In genomic region chr11:65852508-65853248, GRCh38 we compare ENCODE assay signal across 2 cellular contexts.
TF ChIP-seq lines count a peak whose summit lies in the region.

No MANE protein-coding gene starts in this region.

TF ChIP-seq in SK-N-SH, 30 proteins besides CTCF, POLR2A, EP300 and RAD21:
- TF ChIP-seq JUND (IDR thresholded peaks at IDR 0.05) (no peak), POLR2AphosphoS5 (IDR thresholded peaks at IDR 0.05; ENCODE audit: low read depth, low read length) (peak; percentile 5)
TF ChIP-seq in SK-N-SH: peak in this region for 1.

TF ChIP-seq in HepG2, 621 proteins besides CTCF, POLR2A, EP300 and RAD21:
- no peak for TF ChIP-seq SMARCE1 (IDR thresholded peaks at IDR 0.05; ENCODE audit: borderline replicate concordance)
- no peak for TF ChIP-seq ETV6 (CRISPR knock-in tag; conservative IDR thresholded peaks at IDR 0.05)
- no peak for TF ChIP-seq ZNF564 (CRISPR knock-in tag; IDR thresholded peaks at IDR 0.05)
- no peak for TF ChIP-seq FOXP4 (CRISPR knock-in tag; IDR thresholded peaks at IDR 0.05)
- TF ChIP-seq ZFYVE20 (CRISPR knock-in tag; IDR thresholded peaks at IDR 0.05; ENCODE audit: borderline replicate concordance, low read depth) = no peak
- peak; percentile 45; the same call in 1 of the 2 replicates for TF ChIP-seq POLR2AphosphoS2 (IDR thresholded peaks at IDR 0.05; ENCODE audit: low read depth, low read length)
- no peak for TF ChIP-seq SMAD1 (CRISPR knock-in tag; IDR thresholded peaks at IDR 0.05; ENCODE audit: borderline replicate concordance, low read depth)
- TF ChIP-seq NONO (IDR thresholded peaks at IDR 0.05) = no peak
- no peak for TF ChIP-seq NONO (CRISPR knock-in tag; conservative IDR thresholded peaks at IDR 0.05)
- TF ChIP-seq NFYC (CRISPR knock-in tag; IDR thresholded peaks at IDR 0.05) = no peak
- no peak for TF ChIP-seq PBX3 (CRISPR knock-in tag; IDR thresholded peaks at IDR 0.05; ENCODE audit: borderline replicate concordance)
- peak; percentile 81 for TF ChIP-seq RBFOX2 (IDR thresholded peaks at IDR 0.05; ENCODE audit: low read depth, low read length)
- no peak for TF ChIP-seq ATAD3A (CRISPR knock-in tag; IDR thresholded peaks at IDR 0.05)
- TF ChIP-seq SIX1 (CRISPR knock-in tag; IDR thresholded peaks at IDR 0.05; ENCODE audit: borderline replicate concordance) = no peak
- TF ChIP-seq NR1H2 (CRISPR knock-in tag; IDR thresholded peaks at IDR 0.05; ENCODE audit: borderline replicate concordance, low read depth) = no peak
- no peak for TF ChIP-seq RFX5 (IDR thresholded peaks at IDR 0.05; ENCODE audit: low read depth, low read length)
- no peak for TF ChIP-seq ISX (CRISPR knock-in tag; conservative IDR thresholded peaks at IDR 0.05)
- TF ChIP-seq ZBTB4 (CRISPR knock-in tag; IDR thresholded peaks at IDR 0.05; ENCODE audit: borderline replicate concordance) = no peak
- peak; percentile 37; the same call in 1 of the 2 replicates for TF ChIP-seq ZC3H13 (CRISPR knock-in tag; IDR thresholded peaks at IDR 0.05)
- TF ChIP-seq RARG (CRISPR knock-in tag; IDR thresholded peaks at IDR 0.05; ENCODE audit: low read depth) = no peak
- no peak for TF ChIP-seq TFE3 (CRISPR knock-in tag; IDR thresholded peaks at IDR 0.05)
- TF ChIP-seq HNRNPK (IDR thresholded peaks at IDR 0.05; ENCODE audit: low read depth, low read length, poor library complexity, severe bottlenecking) = peak; percentile 25
- TF ChIP-seq ZSCAN30 (CRISPR knock-in tag; IDR thresholded peaks at IDR 0.05) = no peak
- no peak for TF ChIP-seq RFXANK (CRISPR knock-in tag; IDR thresholded peaks at IDR 0.05)
- no peak for TF ChIP-seq NFE2L2 (IDR thresholded peaks at IDR 0.05; ENCODE audit: low read length)
- TF ChIP-seq ZFY (CRISPR knock-in tag; IDR thresholded peaks at IDR 0.05) = peak; percentile 21; the same call in 1 of the 2 replicates
- TF ChIP-seq ZNF383 (CRISPR knock-in tag; IDR thresholded peaks at IDR 0.05; ENCODE audit: borderline replicate concordance) = no peak
- no peak for TF ChIP-seq KLF12 (CRISPR knock-in tag; IDR thresholded peaks at IDR 0.05; ENCODE audit: borderline replicate concordance)
- TF ChIP-seq RXRB (CRISPR knock-in tag; IDR thresholded peaks at IDR 0.05; ENCODE audit: borderline replicate concordance) = no peak
- TF ChIP-seq ZNF331 (CRISPR knock-in tag; IDR thresholded peaks at IDR 0.05) = no peak
- TF ChIP-seq RBM22 (optimal IDR thresholded peaks at IDR 0.05; ENCODE audit: low read length) = peak; percentile 86
- peak; percentile 2; the same call in 1 of the 2 replicates for TF ChIP-seq POLR2G (IDR thresholded peaks at IDR 0.05; ENCODE audit: low read depth, low read length)
- TF ChIP-seq SAP130 (CRISPR knock-in tag; IDR thresholded peaks at IDR 0.05; ENCODE audit: low read depth) = no peak
- TF ChIP-seq ZNF768 (CRISPR knock-in tag; IDR thresholded peaks at IDR 0.05) = peak; percentile 18; the same call in 1 of the 2 replicates
- TF ChIP-seq CENPX (CRISPR knock-in tag; IDR thresholded peaks at IDR 0.05) = no peak
- no peak for TF ChIP-seq ZNF263 (CRISPR knock-in tag; IDR thresholded peaks at IDR 0.05)
- peak; percentile 98 for TF ChIP-seq AGO2 (optimal IDR thresholded peaks at IDR 0.05; ENCODE audit: low read depth, low read length)
- TF ChIP-seq ZNF567 (CRISPR knock-in tag; IDR thresholded peaks at IDR 0.05; ENCODE audit: borderline replicate concordance) = no peak
- no peak for TF ChIP-seq ZNF292 (CRISPR knock-in tag; IDR thresholded peaks at IDR 0.05; ENCODE audit: borderline replicate concordance, low read depth)
- no peak for TF ChIP-seq ATRX (CRISPR knock-in tag; IDR thresholded peaks at IDR 0.05; ENCODE audit: borderline replicate concordance)
- TF ChIP-seq AKAP8 (CRISPR knock-in tag; IDR thresholded peaks at IDR 0.05) = no peak
- no peak for TF ChIP-seq KAT7 (CRISPR knock-in tag; IDR thresholded peaks at IDR 0.05; ENCODE audit: borderline replicate concordance)
- peak; percentile 32 for TF ChIP-seq PAF1 (CRISPR knock-in tag; IDR thresholded peaks at IDR 0.05)
- peak; percentile 23 for TF ChIP-seq HNRNPLL (IDR thresholded peaks at IDR 0.05; ENCODE audit: low read depth, low read length, poor library complexity, severe bottlenecking)
- no peak for TF ChIP-seq YEATS2 (CRISPR knock-in tag; IDR thresholded peaks at IDR 0.05; ENCODE audit: borderline replicate concordance)
- no peak for TF ChIP-seq ZNF670 (CRISPR knock-in tag; IDR thresholded peaks at IDR 0.05; ENCODE audit: borderline replicate concordance)
- TF ChIP-seq TOPORS (CRISPR knock-in tag; IDR thresholded peaks at IDR 0.05) = no peak
- no peak for TF ChIP-seq SOX13 (IDR thresholded peaks at IDR 0.05)
- TF ChIP-seq SOX13 (CRISPR knock-in tag; conservative IDR thresholded peaks at IDR 0.05 in 1 of 2, IDR thresholded peaks at IDR 0.05 in 1 of 2) = no peak
